ENCODE assay signal across 8 cellular contexts in the genomic region with DNA sequence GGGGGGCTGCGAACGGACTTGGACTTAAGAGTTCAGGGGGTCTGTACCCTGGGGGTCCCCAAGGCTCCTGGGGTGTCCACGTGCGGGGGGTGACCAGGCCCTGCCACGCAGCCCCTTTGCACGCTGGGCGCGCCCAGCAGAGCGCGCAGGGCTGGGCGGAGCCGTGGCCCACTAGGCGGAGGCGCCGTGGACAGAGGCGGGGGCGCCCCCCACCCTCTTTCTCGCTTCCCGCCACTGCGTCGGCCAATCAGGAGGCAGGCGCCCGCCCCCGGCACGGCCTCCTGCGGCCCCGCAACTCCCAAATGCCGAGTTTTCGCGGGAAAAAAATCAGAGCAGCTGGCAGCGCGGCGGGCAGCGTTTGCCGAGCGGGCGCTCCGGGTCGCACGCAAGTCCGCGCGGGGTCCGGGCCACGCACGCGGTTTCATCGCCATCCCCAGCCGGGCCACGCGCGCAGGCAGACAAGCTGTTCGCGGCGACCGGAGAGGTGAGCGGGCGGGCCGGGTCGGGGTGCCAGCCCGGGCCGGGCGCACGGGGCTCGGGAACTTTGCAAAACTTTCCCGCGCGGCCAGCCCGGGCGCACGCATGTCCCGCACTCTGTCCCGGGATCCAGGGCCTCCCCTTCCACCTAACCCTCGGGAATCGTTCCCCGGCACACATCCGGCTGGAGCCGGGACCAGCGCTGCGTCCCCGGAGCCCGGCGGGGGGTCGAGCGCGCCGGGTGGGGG. TPM values are rescaled to one million over a fixed set of nuclear protein-coding genes. Genes with fewer than 3 reads are reported as not detected.
DNase-seq lines count a peak whose midpoint lies in the region; ATAC-seq lines count a peak whose summit lies in the region.

Gene UHRF1 (plus strand): TSS at position 330 of the 725 bp plus-strand sequence. CDS start 1,385 bp downstream, outside the sequence.

- H3K27ac Mint-ChIP-seq in activated naive CD8-positive, alpha-beta T cell treated with anti-CD3 and anti-CD28 coated beads for 36 hours: peak within 1 kb of the TSS; percentile 79
- peak within 1 kb of the TSS in 2 of 6 donors; percentile 28 to 53 for H3K27ac Mint-ChIP-seq in immature natural killer cell

- H3K9me3 Mint-ChIP-seq in activated naive CD8-positive, alpha-beta T cell treated with anti-CD3 and anti-CD28 coated beads for 36 hours: no peaks in the 10 kb centered on the region
- H3K9me3 Mint-ChIP-seq in immature natural killer cell: no peaks in the 10 kb centered on the region

- peak; percentile 22 for ATAC-seq in HG03097 (IDR thresholded peaks at IDR 0.05; ENCODE audit: low FRiP score, unreplicated experiment)
- ATAC-seq in HG03139 (IDR thresholded peaks at IDR 0.05; ENCODE audit: unreplicated experiment): no peak

- H3K36me3 Mint-ChIP-seq in activated naive CD8-positive, alpha-beta T cell treated with anti-CD3 and anti-CD28 coated beads for 36 hours: peaks cover 41% of the 10 kb centered on the region
- H3K36me3 Mint-ChIP-seq in immature natural killer cell: no peaks in the 10 kb centered on the region

- peaks cover 50% of the 10 kb centered on the region for H3K4me1 Mint-ChIP-seq in activated naive CD8-positive, alpha-beta T cell treated with anti-CD3 and anti-CD28 coated beads for 36 hours
- H3K4me1 Mint-ChIP-seq in immature natural killer cell: peaks cover 49 to 52% of the 10 kb centered on the region in 2 donors

- no peaks in the 10 kb centered on the region for H3K27me3 Mint-ChIP-seq in activated naive CD8-positive, alpha-beta T cell treated with anti-CD3 and anti-CD28 coated beads for 36 hours
- H3K27me3 Mint-ChIP-seq in immature natural killer cell (ENCODE audit: low read depth in 3 of 3): peaks cover 0 to 6% (median 4%) of the 10 kb centered on the region in 3 donors

- H3K4me3 Mint-ChIP-seq in activated naive CD8-positive, alpha-beta T cell treated with anti-CD3 and anti-CD28 coated beads for 36 hours: peak within 1 kb of the TSS; percentile 91
- H3K4me3 Mint-ChIP-seq in immature natural killer cell: peak within 1 kb of the TSS; percentile 80 to 100 (median 90)

- DNase-seq in activated CD4-positive, alpha-beta T cell treated with anti-CD3 and anti-CD28 coated beads for 48 hours: peak; percentile 89
- DNase-seq in activated CD4-positive, alpha-beta T cell treated with anti-CD3 and anti-CD28 coated beads, Interleukin-2, amount 50 U/mL, for 1 hour: no peak
- DNase-seq in NOMO-1 treated with DMSO at 0.1 percent for 48 hours (lab: John Stamatoyannopoulos, UW; ENCODE audit: unreplicated experiment): peak; percentile 50
- peak; percentile 87 for DNase-seq in activated naive CD8-positive, alpha-beta T cell treated with anti-CD3 and anti-CD28 coated beads for 36 hours
- DNase-seq in immature natural killer cell: no peak
- DNase-seq in stimulated activated CD4-positive, alpha-beta T cell treated with anti-CD3 and anti-CD28 coated beads, Interleukin-4, amount 100 ng/mL, for 48 hours (ENCODE audit: low read depth in 2 of 2): peak; percentile 67 to 79

RNA-seq across cellular contexts. Expression of gene UHRF1, which starts in this region (rescaled TPM):
- total RNA-seq in activated naive CD8-positive, alpha-beta T cell treated with anti-CD3 and anti-CD28 coated beads for 36 hours: 100 to 1,000 TPM; 244 to 245 TPM
- polyA plus RNA-seq in immature natural killer cell: 1 to 10 TPM in 1 of 3 donors, under 1 TPM in 1, not detected in 1; 0.91 to 5.1 TPM

Comparison
In these comparisons a context has a peak if more than half of its experiments do, and no peak if none do; other contexts are left out.
1. DNase-seq: peak in activated CD4-positive, alpha-beta T cell treated with anti-CD3 and anti-CD28 coated beads for 48 hours (single experiment), NOMO-1 treated with DMSO at 0.1 percent for 48 hours (single experiment), activated naive CD8-positive, alpha-beta T cell treated with anti-CD3 and anti-CD28 coated beads for 36 hours (single experiment) and stimulated activated CD4-positive, alpha-beta T cell treated with anti-CD3 and anti-CD28 coated beads, Interleukin-4, amount 100 ng/mL, for 48 hours (2 of 2); none in activated CD4-positive, alpha-beta T cell treated with anti-CD3 and anti-CD28 coated beads, Interleukin-2, amount 50 U/mL, for 1 hour (single experiment) and immature natural killer cell (0 of 3).